Comparison of ENCODE assay signal across 9 cellular contexts in genomic region chr2:15177103-15177502, GRCh38.
DNase-seq lines count a peak whose midpoint lies in the region; ATAC-seq and TF ChIP-seq lines count a peak whose summit lies in the region.
"Had no signal": no experiment of that assay in that cellular context is flagged by ENCODE, and none has a peak within 500 bp of the region (broad histone marks: within the 10 kb centered on the region; RNA-seq: fewer than 3 reads in every experiment).

No MANE protein-coding gene starts in this region.

- H3K36me3 ChIP-seq in brain microvascular endothelial cell (replicated peaks), result no peaks in the 10 kb centered on the region
- no peaks in the 10 kb centered on the region for H3K36me3 ChIP-seq in BE2C

- H3K4me1 ChIP-seq in BE2C, result no peaks in the 10 kb centered on the region

- no peak overlapping the region for H3K27ac ChIP-seq in brain microvascular endothelial cell
- H3K27ac ChIP-seq: HL-60 had no signal

- H3K27me3 ChIP-seq in brain microvascular endothelial cell (replicated peaks), result no peaks in the 10 kb centered on the region
- no peaks in the 10 kb centered on the region for H3K27me3 ChIP-seq in BE2C

- peaks cover 16% of the 10 kb centered on the region for H3K27me3 Mint-ChIP-seq in T-helper 2 cell treated with Interferon-gamma antibody and Interleukin-4, amounts not matched to agents 5 μg/mL and 100 μg/mL, for 36 hours (ENCODE audit: low read depth)

- peak; percentile 97 for ATAC-seq in GM18517 (IDR thresholded peaks at IDR 0.05; ENCODE audit: unreplicated experiment)
- ATAC-seq in HG02852 (IDR thresholded peaks at IDR 0.05; ENCODE audit: unreplicated experiment), result peak; percentile 98

- peaks cover 36% of the 10 kb centered on the region for H3K4me1 Mint-ChIP-seq in T-helper 2 cell treated with Interferon-gamma antibody and Interleukin-4, amounts not matched to agents 5 μg/mL and 100 μg/mL, for 36 hours (ENCODE audit: low read depth)

- H3K4me3 ChIP-seq in brain microvascular endothelial cell (ENCODE audit: low read depth, low read length) (no peak overlapping the region), BE2C (ENCODE audit: low read depth, low read length) (no peak overlapping the region)

- DNase-seq in T-helper 2 cell treated with Interferon-gamma antibody and Interleukin-4, amounts not matched to agents 5 μg/mL and 100 μg/mL, for 36 hours (ENCODE audit: low spot score), result peak; percentile 85
- DNase-seq in brain microvascular endothelial cell (peak; percentile 57), BE2C (no peak), NOMO-1 treated with DMSO at 0.1 percent for 48 hours (lab: John Stamatoyannopoulos, UW; ENCODE audit: unreplicated experiment) (no peak), cerebellum (ENCODE audit: low spot score) (no peak)
- peak; percentile 42 to 64 (median 52) for DNase-seq in stimulated activated CD4-positive, alpha-beta T cell treated with anti-CD3 and anti-CD28 coated beads, TNF-alpha, amount 100 ng/mL, for 24 hours (ENCODE audit: low read depth in 3 of 3)

- peak overlapping the region; percentile 34 for H3K27ac Mint-ChIP-seq in T-helper 2 cell treated with Interferon-gamma antibody and Interleukin-4, amounts not matched to agents 5 μg/mL and 100 μg/mL, for 36 hours

- H3K9me3 Mint-ChIP-seq in T-helper 2 cell treated with Interferon-gamma antibody and Interleukin-4, amounts not matched to agents 5 μg/mL and 100 μg/mL, for 36 hours, result no peaks in the 10 kb centered on the region

- H3K9me3 ChIP-seq in BE2C, result no peaks in the 10 kb centered on the region

- H3K4me3 Mint-ChIP-seq in T-helper 2 cell treated with Interferon-gamma antibody and Interleukin-4, amounts not matched to agents 5 μg/mL and 100 μg/mL, for 36 hours, result peak overlapping the region; percentile 52

- in situ Hi-C loops in brain microvascular endothelial cell (cut with HindIII; ENCODE audit: low pct_ligation_motif_present, low sequenced_read_pairs), result no loop called here

- TF ChIP-seq CTCF in brain microvascular endothelial cell (IDR thresholded peaks at IDR 0.05; ENCODE audit: low read depth, low read length, missing control alignments) (no peak), BE2C (IDR thresholded peaks at IDR 0.05; ENCODE audit: low read depth, low read length) (no peak)

- H3K36me3 Mint-ChIP-seq in T-helper 2 cell treated with Interferon-gamma antibody and Interleukin-4, amounts not matched to agents 5 μg/mL and 100 μg/mL, for 36 hours (ENCODE audit: low read depth), result peaks cover 20% of the 10 kb centered on the region

Comparison
In these comparisons a context has a peak if more than half of its experiments do, and no peak if none do; other contexts are left out.
1. DNase-seq: peak in T-helper 2 cell treated with Interferon-gamma antibody and Interleukin-4, amounts not matched to agents 5 μg/mL and 100 μg/mL, for 36 hours (single experiment), brain microvascular endothelial cell (single experiment) and stimulated activated CD4-positive, alpha-beta T cell treated with anti-CD3 and anti-CD28 coated beads, TNF-alpha, amount 100 ng/mL, for 24 hours (3 of 3); none in BE2C (single experiment), NOMO-1 treated with DMSO at 0.1 percent for 48 hours (single experiment) and cerebellum (single experiment).